ENCODE assay signal across 17 cellular contexts in genomic region chr5:156595132-156595787, GRCh38.
DNase-seq lines count a peak whose midpoint lies in the region; ATAC-seq and TF ChIP-seq lines count a peak whose summit lies in the region.
"Had no signal": no experiment of that assay in that cellular context is flagged by ENCODE, and none has a peak within 500 bp of the region (broad histone marks: within the 10 kb centered on the region; RNA-seq: fewer than 3 reads in every experiment).

No MANE protein-coding gene starts in this region.

- intact Hi-C loops in dorsolateral prefrontal cortex (cut with DNase I) = no loop called here
- intact Hi-C loops in right cardiac atrium (cut with DNase I) = loop anchor here in 1 of 4 donors (10.0 kb wide), 1 partner anchor 90 kb away; no protein-coding TSS in a partner anchor
- intact Hi-C loops in transverse colon (cut with DNase I; ENCODE audit: low total_unique reads) = no loop called here

- no peaks in the 10 kb centered on the region for H3K36me3 ChIP-seq in neural cell (ENCODE audit: insufficient read depth, low read length)
- no peaks in the 10 kb centered on the region for H3K36me3 ChIP-seq in transverse colon

- ATAC-seq in right cardiac atrium = peak; percentile 88 to 90
- no peak for ATAC-seq in HG03469 (IDR thresholded peaks at IDR 0.05; ENCODE audit: unreplicated experiment)
- ATAC-seq in GM18502 (IDR thresholded peaks at IDR 0.05; ENCODE audit: poor library complexity, unreplicated experiment) = no peak
- no peak for ATAC-seq in GM18498 (IDR thresholded peaks at IDR 0.05; ENCODE audit: unreplicated experiment)
- ATAC-seq: left lobe of liver, sciatic nerve had no signal

- H3K4me2 ChIP-seq in neural cell (ENCODE audit: low read length) = no peak overlapping the region
- H3K4me2 ChIP-seq: PC-9 had no signal

- TF ChIP-seq POLR2A in transverse colon (IDR thresholded peaks at IDR 0.05) = no peak

- TF ChIP-seq CTCF in dorsolateral prefrontal cortex (IDR thresholded peaks at IDR 0.05 in 54 of 56, conservative IDR thresholded peaks at IDR 0.05 in 2 of 56; ENCODE audit: low read depth in 1 of 56, partially characterized antibody in 56 of 56) = peak in 3 of 56 donors; percentile 8 to 9 (median 8)
- no peak for TF ChIP-seq CTCF in neural cell (IDR thresholded peaks at IDR 0.05; ENCODE audit: poor library complexity, severe bottlenecking)
- no peak for TF ChIP-seq CTCF in transverse colon (IDR thresholded peaks at IDR 0.05)

- WGBS in right cardiac atrium = 52% methylated on average over 4 of the region's 4 CpGs
- WGBS in transverse colon (ENCODE audit: low coverage in 1 of 2), 2 donors = 70% methylated on average over 4 of the region's 4 CpGs; no CpG with 5 or more reads in 1 of the 2 donors

- H3K9me2 ChIP-seq in neural cell (ENCODE audit: insufficient read depth, low read length) = no peaks in the 10 kb centered on the region

- H3K9me3 ChIP-seq in right cardiac atrium (ENCODE audit: control insufficient read depth, low read length) = no peaks in the 10 kb centered on the region
- no peaks in the 10 kb centered on the region for H3K9me3 ChIP-seq in neural cell (ENCODE audit: low read length)
- H3K9me3 ChIP-seq in transverse colon = no peaks in the 10 kb centered on the region

- no peaks in the 10 kb centered on the region for H3K79me2 ChIP-seq in neural cell (replicated peaks; ENCODE audit: insufficient read depth, low read length)

- H3K4me1 ChIP-seq in right cardiac atrium (ENCODE audit: control insufficient read depth, insufficient read depth, low read length) = peaks cover 5% of the 10 kb centered on the region
- no peaks in the 10 kb centered on the region for H3K4me1 ChIP-seq in transverse colon

- no peaks in the 10 kb centered on the region for H3K27me3 ChIP-seq in dorsolateral prefrontal cortex
- H3K27me3 ChIP-seq in right cardiac atrium (ENCODE audit: control insufficient read depth, insufficient read depth) = no peaks in the 10 kb centered on the region
- H3K27me3 ChIP-seq in neural cell (ENCODE audit: insufficient read depth, low read depth, low read length) = no peaks in the 10 kb centered on the region
- no peaks in the 10 kb centered on the region for H3K27me3 ChIP-seq in transverse colon

- TF ChIP-seq EP300 in neural cell (conservative IDR thresholded peaks at IDR 0.05; ENCODE audit: poor library complexity, severe bottlenecking) (peak; percentile 38), transverse colon (IDR thresholded peaks at IDR 0.05; ENCODE audit: low read depth) (peak; percentile 91)

- no peak for TF ChIP-seq RAD21 in neural cell (conservative IDR thresholded peaks at IDR 0.05)

- no peaks in the 10 kb centered on the region for H4K20me1 ChIP-seq in neural cell (ENCODE audit: insufficient read depth)

- H2AFZ ChIP-seq in neural cell (ENCODE audit: low read depth, low read length) = no peak overlapping the region
- H2AFZ ChIP-seq: PC-9 had no signal

- no peaks in the 10 kb centered on the region for H3F3A ChIP-seq in neural cell (ENCODE audit: insufficient read depth, low read length, poor library complexity, severe bottlenecking)

- DNase-seq in dorsolateral prefrontal cortex (peak in 5 of 10 donors; percentile 20 to 73 (median 38)), right cardiac atrium (peak; percentile 57 to 82 (median 70)), transverse colon (no peak), mesenteric fat pad (ENCODE audit: low spot score) (no peak)
- DNase-seq: activated CD4-positive, alpha-beta T cell treated with anti-CD3 and anti-CD28 coated beads, Interleukin-2, amount 10 ng/mL, durations not matched to agents 24 days and 14 days; activated naive CD4-positive, alpha-beta T cell treated with anti-CD3 and anti-CD28 coated beads, Interleukin-2, amount 10 ng/mL, durations not matched to agents 7 days and 5 days; IMR-90; MV-4-11; NCI-H69; PC-9; stimulated activated CD4-positive, alpha-beta T cell treated with anti-CD3 and anti-CD28 coated beads, Interleukin-4, amount 100 ng/mL, for 24 hours had no signal

- H3K27ac ChIP-seq in dorsolateral prefrontal cortex (peak overlapping the region in 51 of 59 donors; percentile 16 to 97 (median 66)), right cardiac atrium (ENCODE audit: low read length) (peak overlapping the region; percentile 88), neural cell (ENCODE audit: low read length) (no peak overlapping the region), transverse colon (peak overlapping the region in 3 of 4 donors; percentile 65 to 70 (median 69))
- H3K27ac ChIP-seq: PC-9 had no signal

- H3K4me3 ChIP-seq in dorsolateral prefrontal cortex (no peak overlapping the region), right cardiac atrium (ENCODE audit: low read length) (no peak overlapping the region), neural cell (ENCODE audit: low read length) (no peak overlapping the region), transverse colon (no peak overlapping the region)
- H3K4me3 ChIP-seq: PC-9 had no signal

- H3K9ac ChIP-seq in neural cell (ENCODE audit: low read length) = no peak overlapping the region

- in situ Hi-C loops in transverse colon (cut with MboI; ENCODE audit: low pct_ligation_motif_present in 1 of 4, low pct_unique_long_range_greater_than_20kb in 1 of 4, low sequenced_read_pairs in 3 of 4) = no loop called here

TF ChIP-seq in neural cell, 6 proteins besides CTCF, POLR2A, EP300 and RAD21:
- TF ChIP-seq SMC3 (conservative IDR thresholded peaks at IDR 0.05; ENCODE audit: poor library complexity) = no peak
- TF ChIP-seq EZH2 (IDR thresholded peaks at IDR 0.05; ENCODE audit: borderline replicate concordance, insufficient read depth, low read length, poor library complexity, severe bottlenecking) = no peak
- TF ChIP-seq REST (IDR thresholded peaks at IDR 0.05; ENCODE audit: borderline replicate concordance) = no peak

Comparison
In these comparisons a context has a peak if more than half of its experiments do, and no peak if none do; other contexts are left out.
1. DNase-seq: peak in right cardiac atrium (3 of 3); none in transverse colon (single experiment) and mesenteric fat pad (single experiment).
2. ATAC-seq: peak in right cardiac atrium (2 of 2); none in HG03469 (single experiment), GM18502 (single experiment) and GM18498 (single experiment).